8 cellular contexts compared by ENCODE assay signal in the genomic region with DNA sequence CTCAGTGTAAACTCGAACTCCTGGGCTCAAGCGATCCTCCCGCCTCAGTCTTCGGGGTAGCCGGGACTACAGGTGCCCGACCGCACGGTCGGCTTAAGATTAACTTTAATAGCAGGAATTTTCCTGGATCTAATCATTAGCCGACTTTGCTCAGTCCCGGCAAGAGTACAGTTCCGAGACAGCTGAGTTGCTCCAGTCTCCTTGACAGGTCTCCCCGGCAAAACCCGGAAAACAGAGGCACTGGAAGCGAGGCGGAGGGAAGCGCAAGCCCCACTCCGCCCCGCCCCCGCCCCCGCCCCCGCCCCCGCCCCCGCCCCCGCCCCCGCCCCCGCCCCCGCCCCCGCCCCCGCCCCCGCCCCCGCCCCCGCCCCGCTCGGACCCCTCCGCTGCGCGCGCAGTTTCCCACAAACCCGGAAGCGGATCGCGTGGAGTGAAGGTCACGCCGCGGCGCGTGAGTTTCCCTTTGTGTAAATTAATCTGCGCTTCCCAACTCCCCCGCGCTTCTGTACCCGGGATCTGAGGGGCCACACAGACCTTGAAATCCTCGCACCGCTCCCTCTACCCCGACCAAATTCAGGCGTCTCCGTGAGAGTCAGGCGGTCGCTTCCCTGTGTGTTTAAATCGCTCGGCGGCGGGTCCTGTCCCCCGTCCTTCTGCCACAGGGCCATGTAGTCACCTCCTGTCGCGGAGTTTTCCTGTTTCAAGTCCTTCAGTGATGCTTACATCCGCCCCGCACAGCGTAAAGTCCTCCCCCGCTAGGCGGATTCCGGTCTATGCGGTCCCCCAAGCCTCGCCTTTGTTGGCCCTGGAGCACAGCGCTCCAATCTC. TPM values are rescaled to one million over a fixed set of nuclear protein-coding genes. Genes with fewer than 3 reads are reported as not detected.
DNase-seq lines count a peak whose midpoint lies in the region; ATAC-seq and TF ChIP-seq lines count a peak whose summit lies in the region.

A gene (plus strand): TSS at position 397 of the 828 bp plus-strand sequence. CDS start 3,244 bp downstream, outside the sequence.

- 0 to 1% (median 1%) methylated on average over 45 to 64 of the region's 75 CpGs for WGBS in adipose tissue, 3 donors
- WGBS in heart left ventricle, 4 donors = 0 to 1% (median 1%) methylated on average over 14 to 66 of the region's 75 CpGs
- no CpG with 5 or more reads among the region's 75 CpGs for WGBS in trophoblast cell (ENCODE audit: extremely low coverage, insufficient coverage, insufficient read length)

- no peaks in the 10 kb centered on the region for H3K27me3 ChIP-seq in heart left ventricle
- no peaks in the 10 kb centered on the region for H3K27me3 ChIP-seq in trophoblast cell (ENCODE audit: insufficient read depth, low read length)
- H3K27me3 ChIP-seq in tibial artery = no peaks in the 10 kb centered on the region

- peaks cover 6% of the 10 kb centered on the region for H3K79me2 ChIP-seq in trophoblast cell (ENCODE audit: control insufficient read depth, insufficient read depth, low read length, poor library complexity)

- H3K4ac ChIP-seq in trophoblast cell (ENCODE audit: low read depth, low read length) = peak within 1 kb of the TSS; percentile 76

- H3K36me3 ChIP-seq in heart left ventricle (peaks cover 0 to 40% (median 24%) of the 10 kb centered on the region in 9 donors), trophoblast cell (ENCODE audit: control insufficient read depth in 1 of 2, insufficient read depth in 2 of 2, low read length in 2 of 2) (peaks cover 17 to 24% of the 10 kb centered on the region in 2 experiments), tibial artery (peaks cover 21 to 42% (median 30%) of the 10 kb centered on the region in 3 donors)

- TF ChIP-seq CTCF in heart left ventricle (IDR thresholded peaks at IDR 0.05) = peak in 2 of 12 donors; percentile 6 to 16
- TF ChIP-seq CTCF in tibial artery (IDR thresholded peaks at IDR 0.05) = peak in 1 of 2 experiments; percentile 12

- H3K27ac ChIP-seq in adipose tissue (ENCODE audit: low read depth, low read length) (peak within 1 kb of the TSS; percentile 38), heart left ventricle (peak within 1 kb of the TSS; percentile 85 to 98 (median 94)), trophoblast cell (ENCODE audit: low read depth, low read length) (peak within 1 kb of the TSS; percentile 37), tibial artery (peak within 1 kb of the TSS; percentile 96 to 97)

- intact Hi-C loops in heart left ventricle (cut with DNase I) = loop anchor here in 5 of 10 donors (2.0 to 5.0 kb wide), 3 partner anchors 28 to 40 kb away; a partner anchor contains a TSS
- intact Hi-C loops in tibial artery (cut with DNase I; ENCODE audit: low total_unique reads) = no loop called here

- H2AK5ac ChIP-seq in trophoblast cell (ENCODE audit: low read length) = peak within 1 kb of the TSS; percentile 39

- peak within 1 kb of the TSS; percentile 93 for H3K4me2 ChIP-seq in trophoblast cell (ENCODE audit: low read length)

- peak within 1 kb of the TSS; percentile 92 for H2AFZ ChIP-seq in trophoblast cell (ENCODE audit: insufficient read depth, low read length, poor library complexity)

- in situ Hi-C loops in Caki2 (cut with HindIII; ENCODE audit: low pct_unique_long_range_greater_than_20kb, low sequenced_read_pairs) = no loop called here

- H2BK5ac ChIP-seq in trophoblast cell (ENCODE audit: low read depth, low read length, poor library complexity) = peak within 1 kb of the TSS; percentile 80

- peak within 1 kb of the TSS; percentile 97 for H4K8ac ChIP-seq in trophoblast cell (ENCODE audit: low read depth, low read length)

- H3K23ac ChIP-seq in trophoblast cell (ENCODE audit: low read length) = no peak within 1 kb of the TSS

- peak within 1 kb of the TSS; percentile 96 for H4K12ac ChIP-seq in trophoblast cell (ENCODE audit: low read depth, low read length)

- peak; percentile 75 to 90 (median 88) for ATAC-seq in heart left ventricle

- peak; percentile 67 for DNase-seq in Caki2 (ENCODE audit: low read depth)
- DNase-seq in H4 (ENCODE audit: low spot score) = peak; percentile 75
- DNase-seq in NCI-H1417 treated with DMSO at 0.1 percent for 48 hours (lab: John Stamatoyannopoulos, UW) = peak; percentile 8
- DNase-seq in T-helper 1 cell = peak; percentile 77 to 87 (median 81)
- DNase-seq in heart left ventricle = peak; percentile 81 to 94 (median 88)
- peak; percentile 51 to 81 for DNase-seq in trophoblast cell
- peak; percentile 84 to 89 for DNase-seq in tibial artery

- H4K91ac ChIP-seq in trophoblast cell (ENCODE audit: low read depth, low read length) = peak within 1 kb of the TSS; percentile 97

- H2BK12ac ChIP-seq in trophoblast cell (ENCODE audit: low read length) = peak within 1 kb of the TSS; percentile 24

- H3K4me3 ChIP-seq in heart left ventricle (peak within 1 kb of the TSS; percentile 42 to 98 (median 86)), trophoblast cell (ENCODE audit: low read depth, low read length) (peak within 1 kb of the TSS; percentile 75), tibial artery (peak within 1 kb of the TSS; percentile 83 to 96)

- H3K4me1 ChIP-seq in heart left ventricle (peaks cover 0 to 18% (median 11%) of the 10 kb centered on the region in 12 donors), trophoblast cell (ENCODE audit: control insufficient read depth in 1 of 2, insufficient read depth in 2 of 2, low read length in 2 of 2) (peaks cover 4 to 7% of the 10 kb centered on the region in 2 experiments), tibial artery (peaks cover 0 to 15% (median 9%) of the 10 kb centered on the region in 4 donors)

- peaks cover 0 to 7% (median 0%) of the 10 kb centered on the region in 12 donors for H3K9me3 ChIP-seq in heart left ventricle
- peaks cover 6% of the 10 kb centered on the region for H3K9me3 ChIP-seq in trophoblast cell (ENCODE audit: insufficient read depth, low read depth, low read length)
- peaks cover 0 to 4% (median 2%) of the 10 kb centered on the region in 3 donors for H3K9me3 ChIP-seq in tibial artery

- TF ChIP-seq POLR2A in heart left ventricle (IDR thresholded peaks at IDR 0.05) = peak in 1 of 2 donors; percentile 48

- H3K14ac ChIP-seq in trophoblast cell (ENCODE audit: low read length) = peak within 1 kb of the TSS; percentile 92

- H3K79me1 ChIP-seq in trophoblast cell (ENCODE audit: low read length) = peaks cover 7% of the 10 kb centered on the region

- peak within 1 kb of the TSS; percentile 92 for H3K9ac ChIP-seq in trophoblast cell (ENCODE audit: low read length)

- peak within 1 kb of the TSS; percentile 83 for H2BK120ac ChIP-seq in trophoblast cell (ENCODE audit: insufficient read depth, low read length, poor library complexity)

- peak within 1 kb of the TSS; percentile 97 for H3K18ac ChIP-seq in trophoblast cell (ENCODE audit: low read length)

RNA-seq across cellular contexts. Expression of the gene that starts here (rescaled TPM):
- 4.5 and 7.4 TPM in 2 replicates for total RNA-seq in Caki2 (2014; rRNA removed; shearing (Covaris generic); ENCODE audit: low replicate concordance)
- 24.3 and 37.6 TPM in 2 replicates for total RNA-seq in H4 (2014; rRNA removed; shearing (Covaris generic))
- polyA plus RNA-seq in adipose tissue (1 to 10 TPM; 2.5 to 3.4 (median 2.8) TPM), heart left ventricle (10 to 100 TPM; 10.3 to 16.3 TPM)
- 10 to 100 TPM in 8 of 9 donors, 1 to 10 TPM in 1; 9.8 to 20.2 (median 13.3) TPM for total RNA-seq in heart left ventricle
- 9.3 and 10.7 TPM in 2 replicates for polyA plus RNA-seq in trophoblast cell (2013)

Comparison
In these comparisons a context has a peak if more than half of its experiments do, and no peak if none do; other contexts are left out.
1. Peak in every context shown above with its lines: DNase-seq, ATAC-seq, H3K4me3 ChIP-seq and H3K27ac ChIP-seq.
2. DNase-seq: peak in every context shown above with its lines; median percentile 88 in heart left ventricle; 86 in tibial artery; 81 in T-helper 1 cell; 75 in H4; 67 in Caki2; 66 in trophoblast cell; 8 in NCI-H1417 treated with DMSO at 0.1 percent for 48 hours.
3. H3K27ac ChIP-seq: peak in every context shown above with its lines; median percentile 96 in tibial artery; 94 in heart left ventricle; 38 in adipose tissue; 37 in trophoblast cell.